In genomic region chr4:2545321-2546013, GRCh38 we compare ENCODE assay signal across 23 cellular contexts. TPM values are rescaled to one million over a fixed set of nuclear protein-coding genes. Genes with fewer than 3 reads are reported as not detected.
DNase-seq lines count a peak whose midpoint lies in the region; ATAC-seq, FAIRE-seq and TF ChIP-seq lines count a peak whose summit lies in the region.
"Had no signal": no experiment of that assay in that cellular context is flagged by ENCODE, and none has a peak within 500 bp of the region (broad histone marks: within the 10 kb centered on the region; RNA-seq: fewer than 3 reads in every experiment).

No MANE protein-coding gene starts in this region.

- no peak overlapping the region for H3K9ac ChIP-seq in HepG2 (ENCODE audit: insufficient read depth, low read depth, low read length)

- POLR2A ChIA-PET in HepG2 (lab: Yijun Ruan, JAX) = no interaction called here

- DNase-seq in HepG2 (ENCODE audit: low spot score) (no peak), right lobe of liver (no peak), chondrocyte (ENCODE audit: low spot score) (peak; percentile 13), mesenteric fat pad (ENCODE audit: low spot score) (peak; percentile 49), upper lobe of left lung (no peak)
- DNase-seq: KBM-7, NCI-H1092 treated with DMSO at 0.1 percent for 48 hours, NCI-H1436 treated with DMSO at 0.1 percent for 48 hours, NCI-H2081, NCI-H2171, NCI-H345, NCI-H524 treated with DMSO at 0.1 percent for 48 hours, NCI-H82, SJCRH30 had no signal

- H3K9me3 ChIP-seq in HepG2 (ENCODE audit: low read length) = no peaks in the 10 kb centered on the region
- H3K9me3 ChIP-seq in right lobe of liver = no peaks in the 10 kb centered on the region
- no peaks in the 10 kb centered on the region for H3K9me3 ChIP-seq in upper lobe of left lung
- H3K9me3 ChIP-seq: A549, Peyer's patch, SJCRH30 had no signal

- peaks cover 35% of the 10 kb centered on the region for H4K20me1 ChIP-seq in HepG2 (ENCODE audit: insufficient read depth, low read length)

- peaks cover 90% of the 10 kb centered on the region for H3K79me2 ChIP-seq in HepG2 (ENCODE audit: insufficient read depth, low read length)

- H3K4me1 ChIP-seq in HepG2 (ENCODE audit: insufficient read depth, low read length) = peaks cover 40% of the 10 kb centered on the region
- peaks cover 0 to 11% (median 2%) of the 10 kb centered on the region in 4 donors for H3K4me1 ChIP-seq in right lobe of liver
- peaks cover 0 to 16% (median 2%) of the 10 kb centered on the region in 4 donors for H3K4me1 ChIP-seq in upper lobe of left lung
- H3K4me1 ChIP-seq: Peyer's patch, SJCRH30 had no signal

- intact Hi-C loops in HepG2 (cut with micrococcal nuclease; ENCODE audit: unreplicated experiment) = loop anchor here (10.0 kb wide), 1 partner anchor 49 kb away; no protein-coding TSS in a partner anchor
- intact Hi-C loops in right lobe of liver (cut with DNase I) = no loop called here

- H3K27me3 ChIP-seq in HepG2 (ENCODE audit: control insufficient read depth in 1 of 2, insufficient read depth in 2 of 2, low read length in 2 of 2) (no peaks in the 10 kb centered on the region), right lobe of liver (no peaks in the 10 kb centered on the region), upper lobe of left lung (no peaks in the 10 kb centered on the region)
- H3K27me3 ChIP-seq: Peyer's patch, SJCRH30 had no signal

- no peak overlapping the region for H3K4me3 Mint-ChIP-seq in chondrocyte (ENCODE audit: unreplicated experiment)
- H3K4me3 Mint-ChIP-seq: B cell, CD14-positive monocyte had no signal

- no peaks in the 10 kb centered on the region for H3K36me3 Mint-ChIP-seq in chondrocyte (ENCODE audit: low read depth)

- no peak for TF ChIP-seq EP300 in HepG2 (IDR thresholded peaks at IDR 0.05; ENCODE audit: low read depth in 2 of 2, low read length in 2 of 2)
- TF ChIP-seq EP300 in HepG2 (CRISPR knock-in tag; IDR thresholded peaks at IDR 0.05; ENCODE audit: borderline replicate concordance) = no peak
- TF ChIP-seq EP300 in upper lobe of left lung (IDR thresholded peaks at IDR 0.05) = no peak

- 97% methylated on average over 7 of the region's 7 CpGs for WGBS in HepG2 (ENCODE audit: low lambda C conversion rate)
- WGBS in right lobe of liver (ENCODE audit: insufficient coverage, low coverage, low lambda C conversion rate, missing lambda C conversion rate) = 96% methylated on average over 7 of the region's 7 CpGs
- 97% methylated on average over 7 of the region's 7 CpGs for WGBS in upper lobe of left lung, 2 donors

- H3K4me1 Mint-ChIP-seq in chondrocyte (ENCODE audit: low read depth) = peaks cover 12% of the 10 kb centered on the region

- H3K36me3 ChIP-seq in HepG2 (replicated peaks in 1 of 2; ENCODE audit: control insufficient read depth in 1 of 2, insufficient read depth in 2 of 2, low read length in 2 of 2) (peaks cover 0 to 5% of the 10 kb centered on the region in 2 experiments; a peak in 3 of 5 replicates), right lobe of liver (no peaks in the 10 kb centered on the region), upper lobe of left lung (no peaks in the 10 kb centered on the region)

- H3K27ac Mint-ChIP-seq in chondrocyte (ENCODE audit: unreplicated experiment) = no peak overlapping the region
- H3K27ac Mint-ChIP-seq: B cell had no signal

- H3K9me3 Mint-ChIP-seq in chondrocyte (ENCODE audit: low read depth) = no peaks in the 10 kb centered on the region
- H3K9me3 Mint-ChIP-seq: CD14-positive monocyte had no signal

- TF ChIP-seq RAD21 in HepG2 (CRISPR knock-in tag; IDR thresholded peaks at IDR 0.05) = no peak

- no peaks in the 10 kb centered on the region for H3K27me3 Mint-ChIP-seq in chondrocyte (ENCODE audit: low read depth)
- H3K27me3 Mint-ChIP-seq: B cell had no signal

- H3K4me3 ChIP-seq in HepG2 (replicated peaks in 1 of 3; ENCODE audit: insufficient read depth in 1 of 3, low read depth in 2 of 3, low read length in 3 of 3) (no peak overlapping the region), right lobe of liver (no peak overlapping the region), upper lobe of left lung (no peak overlapping the region)
- H3K4me3 ChIP-seq: A549, Peyer's patch, SJCRH30 had no signal

- no peak overlapping the region for H2AFZ ChIP-seq in HepG2 (ENCODE audit: low read length)

- H3K27ac ChIP-seq in HepG2 (ENCODE audit: extremely low read length, insufficient read depth, low read length) (no peak overlapping the region), right lobe of liver (no peak overlapping the region), upper lobe of left lung (no peak overlapping the region)
- H3K27ac ChIP-seq: A549, Peyer's patch, SJCRH30 had no signal

- BruUV-seq in HepG2 (replicated peaks; lab: Mats Ljungman, UMichigan) = no TSS peak

- no peak for FAIRE-seq in HepG2 (lab: Jason Lieb, UNC)
- FAIRE-seq: A549, G401.6, GM12892, H1 had no signal

- CTCF ChIA-PET in HepG2 (lab: Yijun Ruan, JAX; ENCODE audit: low intra/inter-chr PET ratio, low total read pairs) = no interaction called here

- no peak for TF ChIP-seq CTCF in HepG2 (CRISPR knock-in tag; IDR thresholded peaks at IDR 0.05)
- no peak for TF ChIP-seq CTCF in right lobe of liver (IDR thresholded peaks at IDR 0.05)
- TF ChIP-seq CTCF in chondrocyte (IDR thresholded peaks at IDR 0.05) = no peak
- no peak for TF ChIP-seq CTCF in upper lobe of left lung (IDR thresholded peaks at IDR 0.05)

- TF ChIP-seq POLR2A in HepG2 (IDR thresholded peaks at IDR 0.05; ENCODE audit: insufficient read depth in 1 of 2, low read depth in 2 of 2, low read length in 2 of 2) (no peak), right lobe of liver (IDR thresholded peaks at IDR 0.05) (no peak), upper lobe of left lung (IDR thresholded peaks at IDR 0.05) (no peak)

- no peak overlapping the region for H3K4me2 ChIP-seq in HepG2 (ENCODE audit: low read depth, low read length)
- H3K4me2 ChIP-seq: A549 had no signal

- in situ Hi-C loops in HepG2 (cut with HindIII; ENCODE audit: extremely low pct_ligation_motif_present, low pct_unique_long_range_greater_than_20kb) = no loop called here

- ATAC-seq in HepG2 (no peak), right lobe of liver (no peak), upper lobe of left lung (ENCODE audit: low FRiP score in 2 of 2) (no peak), HG03457 (IDR thresholded peaks at IDR 0.05; ENCODE audit: unreplicated experiment) (no peak), GM19452 (IDR thresholded peaks at IDR 0.05; ENCODE audit: unreplicated experiment) (no peak)
- ATAC-seq: A549 had no signal

TF ChIP-seq in HepG2, 621 proteins besides CTCF, POLR2A, EP300 and RAD21 (continues in another document):
- TF ChIP-seq HINFP (CRISPR knock-in tag; IDR thresholded peaks at IDR 0.05; ENCODE audit: low read depth) (no peak), NFE2L2 (IDR thresholded peaks at IDR 0.05; ENCODE audit: low read length) (no peak), ZNF263 (CRISPR knock-in tag; IDR thresholded peaks at IDR 0.05) (peak; percentile 83), SMAD1 (CRISPR knock-in tag; IDR thresholded peaks at IDR 0.05; ENCODE audit: borderline replicate concordance, low read depth) (no peak)

RNA-seq across cellular contexts. Expression of gene FAM193A, which starts 9.0 kb away (rescaled TPM):
- total RNA-seq in HepG2 (2016; rRNA removed; fragmentation: Illumina TruSeq; extraction: Trizol) (7.2 and 8.7 TPM in 2 replicates), right lobe of liver (10 to 100 TPM in 2 of 6 experiments, 1 to 10 TPM in 4; 8.5 to 12.3 (median 9.7) TPM), chondrocyte (24.9 to 28.1 TPM (median 26.7 TPM) in 3 replicates), mesenteric fat pad (25.3 TPM), upper lobe of left lung (10 to 100 TPM; 23.7 to 87.0 (median 27.1) TPM)
- 10.0 and 11.2 TPM in 2 replicates for total RNA-seq in HepG2 (2016; cell fraction: cytosol; rRNA removed; fragmentation: Illumina TruSeq; extraction: Trizol; ENCODE audit: low read depth)
- 6.1 and 8.2 TPM in 2 replicates for total RNA-seq in HepG2 (2016; cell fraction: insoluble cytoplasmic fraction; rRNA removed; fragmentation: Illumina TruSeq; extraction: Trizol)
- total RNA-seq in HepG2 (2016; cell fraction: membrane; rRNA removed; fragmentation: Illumina TruSeq; extraction: Trizol) = 9.2 and 9.9 TPM in 2 replicates
- total RNA-seq in HepG2 (2016; cell fraction: nucleus; rRNA removed; fragmentation: Illumina TruSeq; extraction: Trizol) = 12.3 and 15.0 TPM in 2 replicates
- polyA plus RNA-seq in HepG2 (2011; rRNA removed) = 5.7 and 6.0 TPM in 2 replicates
- 3.9 and 4.1 TPM in 2 replicates for polyA plus RNA-seq in HepG2 (2011; cell fraction: cytosol; rRNA removed)
- 19.7 and 23.8 TPM in 2 replicates for polyA plus RNA-seq in HepG2 (2011; cell fraction: nucleus; rRNA removed)
- 10.7 and 11.2 TPM in 2 replicates for polyA plus RNA-seq in HepG2 (2012)
- 1.3 and 1.9 TPM in 2 replicates for polyA plus RNA-seq in HepG2 (2016; cell fraction: cytosol; fragmentation: Illumina TruSeq; extraction: Trizol; ENCODE audit: low read depth)
- 6.5 and 8.6 TPM in 2 replicates for polyA plus RNA-seq in HepG2 (2016; cell fraction: insoluble cytoplasmic fraction; fragmentation: Illumina TruSeq; extraction: Trizol; ENCODE audit: low read depth)
- 3.8 and 4.2 TPM in 2 replicates for polyA plus RNA-seq in HepG2 (2016; cell fraction: membrane; fragmentation: Illumina TruSeq; extraction: Trizol; ENCODE audit: low read depth)
- 32.1 and 35.7 TPM in 2 replicates for polyA plus RNA-seq in HepG2 (2016; cell fraction: nucleus; fragmentation: Illumina TruSeq; extraction: Trizol; ENCODE audit: insufficient read depth, low read depth)
- 12.2 and 18.8 TPM in 2 replicates for polyA minus RNA-seq in HepG2 (2011; rRNA and poly(A)+ RNA removed; ENCODE audit: low replicate concordance)
- polyA minus RNA-seq in HepG2 (2011; cell fraction: cytosol; rRNA and poly(A)+ RNA removed) = 10.0 and 11.0 TPM in 2 replicates
- 28.3 and 28.6 TPM in 2 replicates for polyA minus RNA-seq in HepG2 (2011; cell fraction: nucleus; rRNA and poly(A)+ RNA removed)

Comparison
In these comparisons a context has a peak if more than half of its experiments do, and no peak if none do; other contexts are left out.
1. DNase-seq: peak in chondrocyte (single experiment) and mesenteric fat pad (single experiment); none in HepG2 (single experiment), right lobe of liver (0 of 3) and upper lobe of left lung (0 of 2).